32 cellular contexts compared by ENCODE assay signal in genomic region chr14:97061714-97062113, GRCh38.
"Had no signal": no experiment of that assay in that cellular context is flagged by ENCODE, and none has a peak within 500 bp of the region (broad histone marks: within the 10 kb centered on the region; RNA-seq: fewer than 3 reads in every experiment).

No MANE protein-coding gene starts in this region.

- H3K9me3 ChIP-seq: ascending aorta had no signal

- H3K27ac ChIP-seq: ascending aorta, cardiac muscle cell, VCaP had no signal

- H3K4me3 Mint-ChIP-seq: activated B cell treated with CpG ODN at 0.5 μM for 24 hours; activated CD4-positive, alpha-beta memory T cell treated with anti-CD3 and anti-CD28 coated beads, Interleukin-2, amount 10 ng/mL, durations not matched to agents 7 days and 5 days; activated CD4-positive, alpha-beta T cell treated with anti-CD3 and anti-CD28 coated beads, Interleukin-2, amount 10 ng/mL, durations not matched to agents 24 days and 14 days; activated CD8-positive, alpha-beta T cell treated with anti-CD3 and anti-CD28 coated beads, Interleukin-2, amount 10 ng/mL, durations not matched to agents 7 days and 5 days; activated naive CD4-positive, alpha-beta T cell treated with anti-CD3 and anti-CD28 coated beads, Interleukin-2, amount 10 ng/mL, durations not matched to agents 7 days and 5 days; activated naive CD4-positive, alpha-beta T cell treated with anti-CD3 and anti-CD28 coated beads, Interleukin-2, amount 50 U/mL, for 24 hours; activated naive CD8-positive, alpha-beta T cell; activated naive CD8-positive, alpha-beta T cell treated with anti-CD3 and anti-CD28 coated beads, Interleukin-2, amount 10 ng/mL, durations not matched to agents 7 days and 5 days; activated naive CD8-positive, alpha-beta T cell treated with anti-CD3 and anti-CD28 coated beads, Interleukin-2, amount 50 U/mL, for 24 hours; activated T-cell treated with anti-CD3 and anti-CD28 coated beads, Interleukin-2, amount 50 U/mL, for 4 hours; activated T-cell treated with anti-CD3 and anti-CD28 coated beads, Interleukin-2, amount 50 U/mL, for 72 hours; activated T-helper 1 cell treated with anti-CD3 and anti-CD28 coated beads, Interleukin-12 subunit alpha, Interleukin-12 subunit beta, Interleukin-2, Interleukin-4 antibody, amounts not matched to agents 30 ng/mL and 10 ng/mL and 1 ng/mL, durations not matched to agents 14 hours and 24 hours and 36 hours; activated T-helper 17 cell treated with anti-CD3 and anti-CD28 coated beads, Interleukin-2, amount 50 U/mL, for 72 hours; brain; central memory CD8-positive, alpha-beta T cell; T-helper 1 cell treated with Interleukin-12 subunit alpha and Interleukin-12 subunit beta and Interleukin-4 antibody, amounts not matched to agents 30 μg/mL and 1 μg/mL, for 36 hours; T-helper 2 cell treated with Interferon-gamma antibody and Interleukin-4, amounts not matched to agents 5 μg/mL and 100 μg/mL, for 36 hours had no signal

- ATAC-seq: activated CD8-positive, alpha-beta T cell treated with anti-CD3 and anti-CD28 coated beads, Interleukin-2, amount 10 ng/mL, durations not matched to agents 7 days and 5 days; activated naive CD8-positive, alpha-beta T cell treated with anti-CD3 and anti-CD28 coated beads, Interleukin-2, amount 50 U/mL, for 24 hours; activated T-cell treated with anti-CD3 and anti-CD28 coated beads, Interleukin-2, amount 50 U/mL, for 4 hours; activated T-cell treated with anti-CD3 and anti-CD28 coated beads, Interleukin-2, amount 50 U/mL, for 72 hours; activated T-helper 17 cell treated with anti-CD3 and anti-CD28 coated beads, Interleukin-2, amount 50 U/mL, for 72 hours had no signal

- H3K36me3 Mint-ChIP-seq: activated naive CD4-positive, alpha-beta T cell treated with anti-CD3 and anti-CD28 coated beads, Interleukin-2, amount 10 ng/mL, durations not matched to agents 7 days and 5 days; activated naive CD8-positive, alpha-beta T cell; activated naive CD8-positive, alpha-beta T cell treated with anti-CD3 and anti-CD28 coated beads, Interleukin-2, amount 10 ng/mL, durations not matched to agents 7 days and 5 days; brain had no signal

- DNase-seq: activated B cell treated with CpG ODN at 0.5 μM for 24 hours; activated CD4-positive, alpha-beta memory T cell treated with anti-CD3 and anti-CD28 coated beads, Interleukin-2, amount 10 ng/mL, durations not matched to agents 7 days and 5 days; activated CD4-positive, alpha-beta T cell treated with anti-CD3 and anti-CD28 coated beads for 4 hours; activated CD4-positive, alpha-beta T cell treated with anti-CD3 and anti-CD28 coated beads, Interleukin-2, amount 10 ng/mL, durations not matched to agents 24 days and 14 days; activated CD4-positive, alpha-beta T cell treated with anti-CD3 and anti-CD28 coated beads, Interleukin-2, amount 50 U/mL, for 48 hours; activated CD4-positive, CD25-positive, alpha-beta regulatory T cell treated with anti-CD3 and anti-CD28 coated beads, Interleukin-2, amount 50 U/mL, for 72 hours; activated CD8-positive, alpha-beta memory T cell treated with anti-CD3 and anti-CD28 coated beads, Interleukin-2, amount 50 U/mL, for 4 hours; activated CD8-positive, alpha-beta T cell treated with anti-CD3 and anti-CD28 coated beads, Interleukin-2, amount 10 ng/mL, durations not matched to agents 7 days and 5 days; activated effector memory CD4-positive, alpha-beta T cell treated with anti-CD3 and anti-CD28 coated beads, Interleukin-2, amount 50 U/mL, for 16 hours; activated naive CD4-positive, alpha-beta T cell treated with anti-CD3 and anti-CD28 coated beads, Interleukin-2, amount 10 ng/mL, durations not matched to agents 7 days and 5 days; activated naive CD4-positive, alpha-beta T cell treated with Interleukin-2 at 50 U/mL for 16 hours; activated naive CD8-positive, alpha-beta T cell treated with anti-CD3 and anti-CD28 coated beads, Interleukin-2, amount 10 ng/mL, durations not matched to agents 7 days and 5 days; activated naive CD8-positive, alpha-beta T cell treated with anti-CD3 and anti-CD28 coated beads, Interleukin-2, amount 50 U/mL, for 24 hours; activated T-cell treated with anti-CD3 and anti-CD28 coated beads for 4 hours; activated T-cell treated with anti-CD3 and anti-CD28 coated beads, Interleukin-2, amount 50 U/mL, for 1 hour; activated T-cell treated with anti-CD3 and anti-CD28 coated beads, Interleukin-2, amount 50 U/mL, for 4 hours; activated T-cell treated with anti-CD3 and anti-CD28 coated beads, Interleukin-2, amount 50 U/mL, for 72 hours; cerebellar nuclear complex; T-helper 1 cell; T-helper 2 cell; T-helper 9 cell had no signal

- H3K27me3 Mint-ChIP-seq: activated CD4-positive, alpha-beta memory T cell treated with anti-CD3 and anti-CD28 coated beads, Interleukin-2, amount 10 ng/mL, durations not matched to agents 7 days and 5 days; activated CD4-positive, alpha-beta T cell treated with anti-CD3 and anti-CD28 coated beads, Interleukin-2, amount 10 ng/mL, durations not matched to agents 24 days and 14 days; activated naive CD4-positive, alpha-beta T cell treated with anti-CD3 and anti-CD28 coated beads, Interleukin-2, amount 10 ng/mL, durations not matched to agents 7 days and 5 days; activated naive CD4-positive, alpha-beta T cell treated with anti-CD3 and anti-CD28 coated beads, Interleukin-2, amount 50 U/mL, for 24 hours; activated naive CD8-positive, alpha-beta T cell treated with anti-CD3 and anti-CD28 coated beads, Interleukin-2, amount 50 U/mL, for 24 hours; brain had no signal

- H3K27me3 ChIP-seq: ascending aorta, cardiac muscle cell had no signal

- H3K4me1 ChIP-seq: ascending aorta had no signal

- H3K36me3 ChIP-seq: ascending aorta, cardiac muscle cell had no signal

- H3K27ac Mint-ChIP-seq: activated B cell treated with CpG ODN at 0.5 μM for 24 hours; activated CD4-positive, alpha-beta memory T cell treated with anti-CD3 and anti-CD28 coated beads, Interleukin-2, amount 10 ng/mL, durations not matched to agents 7 days and 5 days; activated CD4-positive, alpha-beta T cell treated with anti-CD3 and anti-CD28 coated beads, Interleukin-2, amount 10 ng/mL, durations not matched to agents 24 days and 14 days; activated CD8-positive, alpha-beta T cell treated with anti-CD3 and anti-CD28 coated beads, Interleukin-2, amount 10 ng/mL, durations not matched to agents 7 days and 5 days; activated naive CD4-positive, alpha-beta T cell treated with anti-CD3 and anti-CD28 coated beads, Interleukin-2, amount 10 ng/mL, durations not matched to agents 7 days and 5 days; activated naive CD4-positive, alpha-beta T cell treated with anti-CD3 and anti-CD28 coated beads, Interleukin-2, amount 50 U/mL, for 24 hours; activated naive CD8-positive, alpha-beta T cell; activated naive CD8-positive, alpha-beta T cell treated with anti-CD3 and anti-CD28 coated beads, Interleukin-2, amount 10 ng/mL, durations not matched to agents 7 days and 5 days; activated naive CD8-positive, alpha-beta T cell treated with anti-CD3 and anti-CD28 coated beads, Interleukin-2, amount 50 U/mL, for 24 hours; activated T-cell treated with anti-CD3 and anti-CD28 coated beads, Interleukin-2, amount 50 U/mL, for 72 hours; activated T-helper 1 cell treated with anti-CD3 and anti-CD28 coated beads, Interleukin-12 subunit alpha, Interleukin-12 subunit beta, Interleukin-2, Interleukin-4 antibody, amounts not matched to agents 30 ng/mL and 10 ng/mL and 1 ng/mL, durations not matched to agents 14 hours and 24 hours and 36 hours; activated T-helper 17 cell treated with anti-CD3 and anti-CD28 coated beads, Interleukin-2, amount 50 U/mL, for 72 hours; T-helper 1 cell treated with Interleukin-12 subunit alpha and Interleukin-12 subunit beta and Interleukin-4 antibody, amounts not matched to agents 30 μg/mL and 1 μg/mL, for 36 hours; T-helper 2 cell treated with Interferon-gamma antibody and Interleukin-4, amounts not matched to agents 5 μg/mL and 100 μg/mL, for 36 hours had no signal

- H3K4me1 Mint-ChIP-seq: activated B cell treated with CpG ODN at 0.5 μM for 24 hours; activated CD4-positive, alpha-beta T cell treated with anti-CD3 and anti-CD28 coated beads, Interleukin-2, amount 10 ng/mL, durations not matched to agents 24 days and 14 days; activated naive CD4-positive, alpha-beta T cell treated with anti-CD3 and anti-CD28 coated beads, Interleukin-2, amount 10 ng/mL, durations not matched to agents 7 days and 5 days; activated naive CD4-positive, alpha-beta T cell treated with anti-CD3 and anti-CD28 coated beads, Interleukin-2, amount 50 U/mL, for 24 hours; activated naive CD8-positive, alpha-beta T cell treated with anti-CD3 and anti-CD28 coated beads, Interleukin-2, amount 50 U/mL, for 24 hours; central memory CD8-positive, alpha-beta T cell had no signal

- H3K9me3 Mint-ChIP-seq: activated CD4-positive, alpha-beta memory T cell treated with anti-CD3 and anti-CD28 coated beads, Interleukin-2, amount 10 ng/mL, durations not matched to agents 7 days and 5 days; activated CD4-positive, alpha-beta T cell treated with anti-CD3 and anti-CD28 coated beads, Interleukin-2, amount 10 ng/mL, durations not matched to agents 24 days and 14 days; activated naive CD4-positive, alpha-beta T cell treated with anti-CD3 and anti-CD28 coated beads, Interleukin-2, amount 10 ng/mL, durations not matched to agents 7 days and 5 days; activated naive CD4-positive, alpha-beta T cell treated with anti-CD3 and anti-CD28 coated beads, Interleukin-2, amount 50 U/mL, for 24 hours; activated naive CD8-positive, alpha-beta T cell treated with anti-CD3 and anti-CD28 coated beads, Interleukin-2, amount 10 ng/mL, durations not matched to agents 7 days and 5 days; activated T-cell treated with anti-CD3 and anti-CD28 coated beads, Interleukin-2, amount 50 U/mL, for 4 hours; activated T-cell treated with anti-CD3 and anti-CD28 coated beads, Interleukin-2, amount 50 U/mL, for 72 hours; activated T-helper 1 cell treated with anti-CD3 and anti-CD28 coated beads, Interleukin-12 subunit alpha, Interleukin-12 subunit beta, Interleukin-2, Interleukin-4 antibody, amounts not matched to agents 30 ng/mL and 10 ng/mL and 1 ng/mL, durations not matched to agents 14 hours and 24 hours and 36 hours; activated T-helper 17 cell treated with anti-CD3 and anti-CD28 coated beads, Interleukin-2, amount 50 U/mL, for 72 hours; central memory CD8-positive, alpha-beta T cell; T-helper 1 cell treated with Interleukin-12 subunit alpha and Interleukin-12 subunit beta and Interleukin-4 antibody, amounts not matched to agents 30 μg/mL and 1 μg/mL, for 36 hours; T-helper 2 cell treated with Interferon-gamma antibody and Interleukin-4, amounts not matched to agents 5 μg/mL and 100 μg/mL, for 36 hours had no signal

- H3K4me3 ChIP-seq: ascending aorta, cardiac muscle cell had no signal
